Comparison of ENCODE assay signal across 9 cellular contexts in genomic region chr19:17873661-17874422, GRCh38. TPM values are rescaled to one million over a fixed set of nuclear protein-coding genes. Genes with fewer than 3 reads are reported as not detected.
DNase-seq lines count a peak whose midpoint lies in the region; ATAC-seq, FAIRE-seq and TF ChIP-seq lines count a peak whose summit lies in the region.
"Had no signal": no experiment of that assay in that cellular context is flagged by ENCODE, and none has a peak within 500 bp of the region (broad histone marks: within the 10 kb centered on the region; RNA-seq: fewer than 3 reads in every experiment).

No MANE protein-coding gene starts in this region.

- H3K36me3 Mint-ChIP-seq in activated CD8-positive, alpha-beta T cell treated with anti-CD3 and anti-CD28 coated beads, Interleukin-2, amount 10 ng/mL, durations not matched to agents 7 days and 5 days (ENCODE audit: low read depth) = peaks cover 4% of the 10 kb centered on the region

- POLR2A ChIA-PET in GM10248 (lab: Yijun Ruan, JAX) = no interaction called here
- POLR2A ChIA-PET in activated CD8-positive, alpha-beta T cell treated with anti-CD3 and anti-CD28 coated beads, Interleukin-2, amount 10 ng/mL, durations not matched to agents 7 days and 5 days (lab: Charles Lee) = no interaction called here

- H3K9me3 Mint-ChIP-seq in activated CD8-positive, alpha-beta T cell treated with anti-CD3 and anti-CD28 coated beads, Interleukin-2, amount 10 ng/mL, durations not matched to agents 7 days and 5 days (ENCODE audit: insufficient read depth) = no peaks in the 10 kb centered on the region

- peak overlapping the region; percentile 86 for H3K4me3 Mint-ChIP-seq in activated CD8-positive, alpha-beta T cell treated with anti-CD3 and anti-CD28 coated beads, Interleukin-2, amount 10 ng/mL, durations not matched to agents 7 days and 5 days

- TF ChIP-seq POLR2A in GM18505 (IDR thresholded peaks at IDR 0.05; ENCODE audit: borderline replicate concordance, extremely low read depth, insufficient read depth, insufficient read length) = no peak

- no peaks in the 10 kb centered on the region for H3K27me3 Mint-ChIP-seq in activated CD8-positive, alpha-beta T cell treated with anti-CD3 and anti-CD28 coated beads, Interleukin-2, amount 10 ng/mL, durations not matched to agents 7 days and 5 days (ENCODE audit: low read depth)

- H3K27ac Mint-ChIP-seq in activated CD8-positive, alpha-beta T cell treated with anti-CD3 and anti-CD28 coated beads, Interleukin-2, amount 10 ng/mL, durations not matched to agents 7 days and 5 days = peak overlapping the region; percentile 74

- CTCF ChIA-PET in GM10248 (lab: Yijun Ruan, JAX) = interaction anchor here (1.0 kb wide), 1 partner anchor 59 kb away, joined by 5 read pairs; the partner anchor contains the start of gene CCDC124
- CTCF ChIA-PET in activated CD8-positive, alpha-beta T cell treated with anti-CD3 and anti-CD28 coated beads, Interleukin-2, amount 10 ng/mL, durations not matched to agents 7 days and 5 days (lab: Charles Lee) = interaction anchor here (4.8 kb wide), 1 partner anchor 58 kb away, joined by 62 read pairs; the partner anchor contains the start of gene CCDC124

- H3K4me1 Mint-ChIP-seq in activated CD8-positive, alpha-beta T cell treated with anti-CD3 and anti-CD28 coated beads, Interleukin-2, amount 10 ng/mL, durations not matched to agents 7 days and 5 days (ENCODE audit: low read depth) = peaks cover 34% of the 10 kb centered on the region

- TF ChIP-seq CTCF in GM10248 (IDR thresholded peaks at IDR 0.05; ENCODE audit: control extremely low read depth, extremely low read depth, low read depth, missing control alignments) (no peak), D721Med (IDR thresholded peaks at IDR 0.05; ENCODE audit: insufficient read depth, missing control alignments) (no peak)

- no peak for FAIRE-seq in D721Med (lab: Jason Lieb, UNC)

- peak; percentile 72 for ATAC-seq in activated CD8-positive, alpha-beta T cell treated with anti-CD3 and anti-CD28 coated beads, Interleukin-2, amount 10 ng/mL, durations not matched to agents 7 days and 5 days
- ATAC-seq in esophagus mucosa (peak; percentile 57), HG02623 (IDR thresholded peaks at IDR 0.05; ENCODE audit: unreplicated experiment) (no peak), GM18505 (IDR thresholded peaks at IDR 0.05; ENCODE audit: unreplicated experiment) (no peak)

- DNase-seq in GM10248 (ENCODE audit: extremely low spot score) = peak; percentile 86
- peak; percentile 89 for DNase-seq in NCI-H2171 (lab: John Stamatoyannopoulos, UW)
- DNase-seq in activated CD8-positive, alpha-beta T cell treated with anti-CD3 and anti-CD28 coated beads, Interleukin-2, amount 10 ng/mL, durations not matched to agents 7 days and 5 days = peak; percentile 79
- peak; percentile 75 to 79 for DNase-seq in stimulated activated CD4-positive, alpha-beta T cell treated with anti-CD3 and anti-CD28 coated beads, Interleukin-2, amount 100 ng/mL, for 24 hours
- no peak for DNase-seq in D721Med (ENCODE audit: insufficient read length, low spot score)
- DNase-seq: heart right ventricle had no signal

RNA-seq across cellular contexts. Expression of gene SLC5A5, which starts 2.1 kb away (rescaled TPM):
- total RNA-seq in activated CD8-positive, alpha-beta T cell treated with anti-CD3 and anti-CD28 coated beads, Interleukin-2, amount 10 ng/mL, durations not matched to agents 7 days and 5 days = 1 to 10 TPM; 1.5 to 1.8 TPM
- total RNA-seq in esophagus mucosa = not detected

RNA-seq across cellular contexts. Expression of gene RPL18A, which starts 14.1 kb away (rescaled TPM):
- total RNA-seq in activated CD8-positive, alpha-beta T cell treated with anti-CD3 and anti-CD28 coated beads, Interleukin-2, amount 10 ng/mL, durations not matched to agents 7 days and 5 days = 1,000 to 10,000 TPM; 2,078 to 2,184 TPM
- 2,571 TPM for total RNA-seq in esophagus mucosa

RNA-seq across cellular contexts. Expression of gene JAK3, which starts 26.1 kb away (rescaled TPM):
- total RNA-seq in activated CD8-positive, alpha-beta T cell treated with anti-CD3 and anti-CD28 coated beads, Interleukin-2, amount 10 ng/mL, durations not matched to agents 7 days and 5 days = 100 to 1,000 TPM; 125 to 127 TPM
- 2.0 TPM for total RNA-seq in esophagus mucosa

RNA-seq across cellular contexts. Expression of gene INSL3, which starts 52.5 kb away (rescaled TPM):
- total RNA-seq in activated CD8-positive, alpha-beta T cell treated with anti-CD3 and anti-CD28 coated beads, Interleukin-2, amount 10 ng/mL, durations not matched to agents 7 days and 5 days = 1 to 10 TPM; 5.0 to 6.4 TPM
- total RNA-seq in esophagus mucosa = not detected
- total RNA-seq: heart right ventricle had no signal

RNA-seq across cellular contexts. Expression of gene CCDC124, which starts 59.0 kb away (rescaled TPM):
- 10 to 100 TPM; 85.8 to 88.0 TPM for total RNA-seq in activated CD8-positive, alpha-beta T cell treated with anti-CD3 and anti-CD28 coated beads, Interleukin-2, amount 10 ng/mL, durations not matched to agents 7 days and 5 days
- total RNA-seq in esophagus mucosa = 52.5 TPM

Comparison
In these comparisons a context has a peak if more than half of its experiments do, and no peak if none do; other contexts are left out.
1. ATAC-seq: peak in activated CD8-positive, alpha-beta T cell treated with anti-CD3 and anti-CD28 coated beads, Interleukin-2, amount 10 ng/mL, durations not matched to agents 7 days and 5 days (single experiment) and esophagus mucosa (single experiment); none in HG02623 (single experiment) and GM18505 (single experiment).
2. RNA of gene JAK3, which starts 26.1 kb away (total RNA-seq): 125 to 127 TPM in activated CD8-positive, alpha-beta T cell treated with anti-CD3 and anti-CD28 coated beads, Interleukin-2, amount 10 ng/mL, durations not matched to agents 7 days and 5 days; 2.0 TPM in esophagus mucosa (single experiment); every median in the first group is over 10 times any median in the second.